Comparison of ENCODE assay signal across 8 cellular contexts in the genomic region with DNA sequence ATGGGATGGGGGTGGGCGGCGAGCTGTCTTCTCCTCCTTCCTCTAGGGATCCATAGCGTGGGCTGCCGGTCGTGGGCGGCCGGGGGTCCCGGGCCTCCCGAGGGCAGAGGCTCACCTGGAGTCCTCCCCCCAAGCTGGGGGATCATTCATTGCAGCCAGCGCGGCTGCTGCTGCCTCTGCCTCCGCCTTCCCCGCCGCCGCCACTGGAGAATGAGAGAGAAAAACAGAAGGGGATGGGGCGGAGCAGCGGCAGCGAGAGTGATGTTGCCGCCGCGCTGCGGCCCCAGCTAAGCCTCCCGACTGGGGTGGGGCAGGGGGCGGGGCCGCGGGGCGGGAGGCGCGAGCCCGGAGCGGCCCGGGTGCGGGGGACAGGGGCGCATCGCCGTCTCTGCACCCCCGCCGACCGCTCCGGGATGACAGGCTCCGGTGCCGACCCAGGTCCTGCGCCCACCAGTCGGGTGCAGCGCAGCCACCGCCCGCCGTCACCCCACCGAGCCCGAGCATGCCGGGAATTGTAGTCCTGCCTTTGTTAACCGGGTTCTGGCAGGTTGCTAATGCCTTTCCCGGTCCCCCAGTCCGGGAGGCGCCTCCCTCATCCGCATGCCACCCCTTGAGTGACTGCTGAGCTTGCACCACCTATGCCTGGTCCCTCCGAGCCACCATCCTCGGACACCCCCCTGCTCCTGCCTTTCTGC. TPM values are rescaled to one million over a fixed set of nuclear protein-coding genes. Genes with fewer than 3 reads are reported as not detected.
DNase-seq lines count a peak whose midpoint lies in the region; ATAC-seq and TF ChIP-seq lines count a peak whose summit lies in the region.

KIF3C (minus strand) TSS at position 225 of the 695 bp plus-strand sequence. CDS start 580 bp downstream, outside the sequence.

- peaks cover 10% of the 10 kb centered on the region for H3K4me1 ChIP-seq in DOHH2 (ENCODE audit: control insufficient read depth, low read length)
- peaks cover 0 to 22% of the 10 kb centered on the region in 2 donors for H3K4me1 ChIP-seq in ascending aorta
- no peaks in the 10 kb centered on the region for H3K4me1 ChIP-seq in right cardiac atrium (ENCODE audit: control insufficient read depth, insufficient read depth, low read length)
- H3K4me1 ChIP-seq in uterus = peaks cover 0 to 5% of the 10 kb centered on the region in 2 donors

- H3K9me3 ChIP-seq in DOHH2 (ENCODE audit: control insufficient read depth, insufficient read depth, low read length) (no peaks in the 10 kb centered on the region), ascending aorta (no peaks in the 10 kb centered on the region), right cardiac atrium (ENCODE audit: control insufficient read depth, low read length) (no peaks in the 10 kb centered on the region), uterus (no peaks in the 10 kb centered on the region)

- no peak for TF ChIP-seq POLR2A in uterus (IDR thresholded peaks at IDR 0.05)

- peak within 1 kb of the TSS; percentile 98 for H3K4me2 ChIP-seq in DOHH2 (ENCODE audit: low read length)

- no peaks in the 10 kb centered on the region for H3F3A ChIP-seq in DOHH2 (ENCODE audit: control insufficient read depth, insufficient read depth)

- DNase-seq in HEK293T (ENCODE audit: extremely low spot score) (peak; percentile 77), NCI-H1417 treated with DMSO at 0.1 percent for 48 hours (lab: John Stamatoyannopoulos, UW) (peak; percentile 60), T-helper 2 cell (peak; percentile 48 to 82 (median 61)), ascending aorta (ENCODE audit: low spot score in 2 of 2) (peak in 1 of 2 donors; percentile 81), right cardiac atrium (peak; percentile 75 to 88 (median 87)), putamen (ENCODE audit: low spot score) (peak; percentile 86), uterus (peak; percentile 62 to 70)

- TF ChIP-seq CTCF in DOHH2 (IDR thresholded peaks at IDR 0.05; ENCODE audit: low read depth, low read length, poor library complexity, severe bottlenecking) (no peak), ascending aorta (IDR thresholded peaks at IDR 0.05) (no peak), uterus (IDR thresholded peaks at IDR 0.05) (no peak)

- H3K36me3 ChIP-seq in DOHH2 (ENCODE audit: control insufficient read depth, low read length) (no peaks in the 10 kb centered on the region), ascending aorta (no peaks in the 10 kb centered on the region), uterus (no peaks in the 10 kb centered on the region)

- H3K27ac ChIP-seq in DOHH2 (ENCODE audit: low read depth, low read length) = no peak within 1 kb of the TSS
- H3K27ac ChIP-seq in ascending aorta = peak within 1 kb of the TSS; percentile 4 to 60
- peak within 1 kb of the TSS; percentile 5 for H3K27ac ChIP-seq in right cardiac atrium (ENCODE audit: low read length)
- peak within 1 kb of the TSS; percentile 69 to 77 for H3K27ac ChIP-seq in uterus

- under 1% methylated on average over 58 of the region's 58 CpGs for WGBS in right cardiac atrium

- CTCF ChIA-PET in HEK293T (lab: Yijun Ruan, JAX) = interaction anchor here (1.9 kb wide), 1 partner anchor 9 kb away, joined by 13 read pairs; no protein-coding TSS in a partner anchor

- H4K20me1 ChIP-seq in DOHH2 (ENCODE audit: control insufficient read depth, insufficient read depth, low read depth, low read length) = no peaks in the 10 kb centered on the region

- POLR2A ChIA-PET in HEK293T (lab: Yijun Ruan, JAX) = interaction anchor here (0.6 to 1.5 kb wide), 3 partner anchors 8 to 185 kb away, joined by 3 read pairs; no protein-coding TSS in a partner anchor

- intact Hi-C loops in ascending aorta (cut with DNase I) (loop anchor here (2.0 to 10.0 kb wide), 4 partner anchors 32 to 362 kb away; partner anchors contain the start of genes ADGRF3, RAB10 and SELENOI), right cardiac atrium (cut with DNase I) (no loop called here), uterus (cut with DNase I; ENCODE audit: low total_unique reads) (loop anchor here (10.0 kb wide), 2 partner anchors 162 to 202 kb away; no protein-coding TSS in a partner anchor)

- H3K9me2 ChIP-seq in DOHH2 (replicated peaks; ENCODE audit: control insufficient read depth, low read length) = no peaks in the 10 kb centered on the region

- peak; percentile 84 to 85 for ATAC-seq in right cardiac atrium

- H3K4me3 ChIP-seq in DOHH2 (ENCODE audit: low read length) (peak within 1 kb of the TSS; percentile 86), ascending aorta (peak within 1 kb of the TSS; percentile 86 to 95), right cardiac atrium (ENCODE audit: low read length) (peak within 1 kb of the TSS; percentile 75), uterus (peak within 1 kb of the TSS; percentile 68 to 89)

- H3K79me2 ChIP-seq in DOHH2 (ENCODE audit: control insufficient read depth, low read length) = no peaks in the 10 kb centered on the region

- peaks cover 17% of the 10 kb centered on the region for H3K27me3 ChIP-seq in DOHH2 (ENCODE audit: control insufficient read depth, low read length)
- H3K27me3 ChIP-seq in ascending aorta = no peaks in the 10 kb centered on the region
- no peaks in the 10 kb centered on the region for H3K27me3 ChIP-seq in right cardiac atrium (ENCODE audit: control insufficient read depth, insufficient read depth)
- no peaks in the 10 kb centered on the region for H3K27me3 ChIP-seq in uterus

TF ChIP-seq in HEK293T, 16 proteins besides CTCF, POLR2A, EP300 and RAD21:
- TF ChIP-seq SUZ12 (IDR thresholded peaks at IDR 0.05) (no peak), FOXM1 (IDR thresholded peaks at IDR 0.05; ENCODE audit: borderline replicate concordance) (no peak), FOXK2 (IDR thresholded peaks at IDR 0.05) (no peak), CTBP1 (IDR thresholded peaks at IDR 0.05; ENCODE audit: borderline replicate concordance) (no peak), TARDBP (IDR thresholded peaks at IDR 0.05) (no peak), BHLHE40 (IDR thresholded peaks at IDR 0.05; ENCODE audit: borderline replicate concordance) (no peak), ARNT (IDR thresholded peaks at IDR 0.05) (no peak), NFRKB (IDR thresholded peaks at IDR 0.05) (no peak), ZNF384 (IDR thresholded peaks at IDR 0.05) (no peak), HDGF (IDR thresholded peaks at IDR 0.05; ENCODE audit: borderline replicate concordance) (no peak), LEF1 (IDR thresholded peaks at IDR 0.05; ENCODE audit: borderline replicate concordance) (no peak), L3MBTL2 (conservative IDR thresholded peaks at IDR 0.05) (no peak), ELF4 (IDR thresholded peaks at IDR 0.05) (no peak), SP1 (IDR thresholded peaks at IDR 0.05) (no peak), PKNOX1 (IDR thresholded peaks at IDR 0.05) (no peak)

RNA-seq across cellular contexts. Expression of gene KIF3C, which starts in this region (rescaled TPM):
- total RNA-seq in ascending aorta (11.9 TPM), right cardiac atrium (1 to 10 TPM; 4.0 to 6.7 (median 4.9) TPM), uterus (10 to 100 TPM in 1 of 4 donors, 1 to 10 TPM in 3; 3.5 to 12.6 (median 7.4) TPM)
- polyA plus RNA-seq in right cardiac atrium = 3.1 TPM

Comparison
In these comparisons a context has a peak if more than half of its experiments do, and no peak if none do; other contexts are left out.
1. intact Hi-C loops: an anchor here in ascending aorta (2.0 to 10.0 kb wide) and uterus (10.0 kb wide); none called in right cardiac atrium.